In the genomic region with DNA sequence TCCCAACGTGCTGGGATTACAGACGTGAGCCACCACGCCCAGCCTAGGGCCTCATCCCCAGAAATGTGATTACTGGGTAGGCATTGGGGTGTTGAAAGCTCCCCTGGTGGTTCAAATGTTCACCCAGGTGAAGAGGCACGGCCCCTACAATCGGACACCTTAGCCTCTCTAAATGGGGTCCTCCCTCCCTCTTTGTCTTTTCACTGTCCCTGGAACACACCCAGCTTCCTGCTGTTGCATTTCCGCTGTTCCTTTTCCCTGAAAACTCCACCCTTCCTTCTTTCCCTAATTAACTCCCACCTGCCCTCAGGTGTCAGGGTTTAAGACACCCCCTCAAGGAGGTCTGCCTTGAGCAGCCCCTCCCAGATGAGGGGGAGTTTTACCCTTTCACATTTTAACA, we compare ENCODE assay signal across 27 cellular contexts. TPM values are rescaled to one million over a fixed set of nuclear protein-coding genes. Genes with fewer than 3 reads are reported as not detected.
DNase-seq lines count a peak whose midpoint lies in the region; ATAC-seq and TF ChIP-seq lines count a peak whose summit lies in the region.
"Had no signal": no experiment of that assay in that cellular context is flagged by ENCODE, and none has a peak within 500 bp of the region (broad histone marks: within the 10 kb centered on the region; RNA-seq: fewer than 3 reads in every experiment).

No MANE protein-coding gene starts in this region.

- H3K4me1 ChIP-seq in gastroesophageal sphincter: no peaks in the 10 kb centered on the region
- H3K4me1 ChIP-seq: SJSA1 had no signal

- no peak overlapping the region for H3K27ac ChIP-seq in gastroesophageal sphincter
- H3K27ac ChIP-seq: BLaER1, KMS-11, SJSA1 had no signal

- no peak for TF ChIP-seq CTCF in WTC11 (IDR thresholded peaks at IDR 0.05)
- no peak for TF ChIP-seq CTCF in gastroesophageal sphincter (IDR thresholded peaks at IDR 0.05)
- TF ChIP-seq CTCF in type B pancreatic cell (conservative IDR thresholded peaks at IDR 0.05): no peak

- H3K4me1 Mint-ChIP-seq in WTC11: peaks cover 10% of the 10 kb centered on the region
- H3K4me1 Mint-ChIP-seq in type B pancreatic cell (ENCODE audit: unreplicated experiment): no peaks in the 10 kb centered on the region
- H3K4me1 Mint-ChIP-seq: CD4-positive, CD25-positive, alpha-beta regulatory T cell; IgD-negative memory B cell; T-cell had no signal

- TF ChIP-seq EP300 in gastroesophageal sphincter (IDR thresholded peaks at IDR 0.05): no peak

- no peaks in the 10 kb centered on the region; the same call in 1 of the 2 replicates for H3K27me3 ChIP-seq in H7 (ENCODE audit: control insufficient read depth, insufficient read depth, low read length)
- H3K27me3 ChIP-seq in gastroesophageal sphincter: peaks cover 71% of the 10 kb centered on the region
- H3K27me3 ChIP-seq: BLaER1 had no signal

- H3K9me3 Mint-ChIP-seq in WTC11: peaks cover 4% of the 10 kb centered on the region; the same call in 1 of the 2 replicates
- no peaks in the 10 kb centered on the region for H3K9me3 Mint-ChIP-seq in type B pancreatic cell
- H3K9me3 Mint-ChIP-seq: T-cell; T-helper 2 cell treated with Interferon-gamma antibody and Interleukin-4, amounts not matched to agents 5 μg/mL and 100 μg/mL, for 36 hours had no signal

- H3K4me3 Mint-ChIP-seq in WTC11 (peak overlapping the region; percentile 27; the same call in 1 of the 2 replicates), type B pancreatic cell (no peak overlapping the region)
- H3K4me3 Mint-ChIP-seq: CD4-positive, CD25-positive, alpha-beta regulatory T cell; IgD-negative memory B cell; T-cell; T-helper 2 cell treated with Interferon-gamma antibody and Interleukin-4, amounts not matched to agents 5 μg/mL and 100 μg/mL, for 36 hours had no signal

- H3K27me3 Mint-ChIP-seq in WTC11 (ENCODE audit: low read depth) (peaks cover 56% of the 10 kb centered on the region), type B pancreatic cell (peaks cover 12% of the 10 kb centered on the region)

- H3K4me3 ChIP-seq in H7 (ENCODE audit: insufficient read depth, low read depth, low read length): no peak overlapping the region
- H3K4me3 ChIP-seq in gastroesophageal sphincter: no peak overlapping the region
- H3K4me3 ChIP-seq: BLaER1, GM12878, SJSA1 had no signal

- peak; percentile 83 for ATAC-seq in WTC11
- ATAC-seq in GM18517 (IDR thresholded peaks at IDR 0.05; ENCODE audit: unreplicated experiment): no peak
- ATAC-seq in gastroesophageal sphincter: no peak
- ATAC-seq in HG02885 (IDR thresholded peaks at IDR 0.05; ENCODE audit: poor library complexity, unreplicated experiment): no peak
- ATAC-seq: GM12878, T-cell had no signal

- CTCF ChIA-PET in WTC11 (lab: Charles Lee): interaction anchor here (0.6 to 2.0 kb wide), 3 partner anchors 32 to 881 kb away, joined by 3 to 8 read pairs (median 3); partner anchors contain the start of gene LIN37

- H3K36me3 ChIP-seq in H7 (replicated peaks; ENCODE audit: control insufficient read depth, insufficient read depth, low read length) (no peaks in the 10 kb centered on the region), gastroesophageal sphincter (no peaks in the 10 kb centered on the region)
- H3K36me3 ChIP-seq: BLaER1, SJSA1 had no signal

- no peaks in the 10 kb centered on the region for H3K36me3 Mint-ChIP-seq in WTC11
- no peaks in the 10 kb centered on the region for H3K36me3 Mint-ChIP-seq in type B pancreatic cell
- H3K36me3 Mint-ChIP-seq: CD4-positive, CD25-positive, alpha-beta regulatory T cell; IgD-negative memory B cell; T-cell had no signal

- no peaks in the 10 kb centered on the region for H3K9me3 ChIP-seq in gastroesophageal sphincter
- H3K9me3 ChIP-seq: BLaER1, SJSA1 had no signal

- H3K27ac Mint-ChIP-seq in WTC11 (peak overlapping the region; percentile 98), type B pancreatic cell (no peak overlapping the region)
- H3K27ac Mint-ChIP-seq: CD4-positive, CD25-positive, alpha-beta regulatory T cell; T-helper 2 cell treated with Interferon-gamma antibody and Interleukin-4, amounts not matched to agents 5 μg/mL and 100 μg/mL, for 36 hours had no signal

- DNase-seq in COR-L47 (lab: John Stamatoyannopoulos, UW) (peak; percentile 20), H7 (peak; percentile 52), NCI-H345 (lab: John Stamatoyannopoulos, UW) (peak; percentile 60), WTC11 (ENCODE audit: low spot score) (no peak), type B pancreatic cell (ENCODE audit: extremely low spot score, unreplicated experiment) (no peak)
- DNase-seq: CD4-positive, CD25-positive, alpha-beta regulatory T cell; GDM1; NCI-H1092; NCI-H1417 treated with DMSO at 0.1 percent for 48 hours; NCI-H187 treated with DMSO at 0.1 percent for 48 hours; NCI-H510A; NCI-H82; Right ventricle myocardium superior; RPMI8226; T-cell had no signal

- WGBS in gastroesophageal sphincter (ENCODE audit: low coverage in 1 of 2), 2 donors: 19 to 50% methylated on average over 1 to 3 of the region's 6 CpGs

- POLR2A ChIA-PET in WTC11 (lab: Charles Lee): interaction anchor here (0.6 to 0.8 kb wide), 2 partner anchors 12 to 474 kb away, joined by 3 read pairs; no protein-coding TSS in a partner anchor

- TF ChIP-seq POLR2A in gastroesophageal sphincter (IDR thresholded peaks at IDR 0.05): no peak

TF ChIP-seq in WTC11, 78 proteins besides CTCF, POLR2A, EP300 and RAD21:
- TF ChIP-seq, protein P1, sequence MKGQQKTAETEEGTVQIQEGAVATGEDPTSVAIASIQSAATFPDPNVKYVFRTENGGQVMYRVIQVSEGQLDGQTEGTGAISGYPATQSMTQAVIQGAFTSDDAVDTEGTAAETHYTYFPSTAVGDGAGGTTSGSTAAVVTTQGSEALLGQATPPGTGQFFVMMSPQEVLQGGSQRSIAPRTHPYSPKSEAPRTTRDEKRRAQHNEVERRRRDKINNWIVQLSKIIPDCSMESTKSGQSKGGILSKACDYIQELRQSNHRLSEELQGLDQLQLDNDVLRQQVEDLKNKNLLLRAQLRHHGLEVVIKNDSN (CRISPR knock-in tag; IDR thresholded peaks at IDR 0.05): no peak
- TF ChIP-seq ETV6 (CRISPR knock-in tag; IDR thresholded peaks at IDR 0.05): peak; percentile 44; the same call in 1 of the 2 replicates
- TF ChIP-seq SMAD4 (CRISPR knock-in tag; IDR thresholded peaks at IDR 0.05): no peak
- TF ChIP-seq USF2 (CRISPR knock-in tag; IDR thresholded peaks at IDR 0.05): 0 out of 2 replicates have a peak, but pooled peaks have one; percentile 18
- TF ChIP-seq ZNF121 (CRISPR knock-in tag; IDR thresholded peaks at IDR 0.05): peak; percentile 71; the same call in 1 of the 2 replicates
- TF ChIP-seq ZNF219 (CRISPR knock-in tag; IDR thresholded peaks at IDR 0.05; ENCODE audit: borderline replicate concordance): no peak
- TF ChIP-seq TEAD1 (CRISPR knock-in tag; IDR thresholded peaks at IDR 0.05): peak; percentile 41; the same call in 1 of the 2 replicates
- no peak for TF ChIP-seq SP1 (CRISPR knock-in tag; conservative IDR thresholded peaks at IDR 0.05)
- TF ChIP-seq HMGA2 (CRISPR knock-in tag; IDR thresholded peaks at IDR 0.05): no peak
TF ChIP-seq in WTC11: peak in this region for 4.

RNA-seq across cellular contexts. Expression of gene PRODH2, which starts 3.6 kb away (rescaled TPM):
- not detected in 2 replicates for total RNA-seq in H7 (2014; rRNA removed; shearing (Covaris generic))
- 0.14 TPM in 1 of 3 replicates, not detected in the others for total RNA-seq in WTC11 (2021)
- not detected for total RNA-seq in gastroesophageal sphincter
- total RNA-seq in type B pancreatic cell (ENCODE audit: low replicate concordance): 11.5 and 20.6 TPM in 2 replicates
- total RNA-seq: A172; CD4-positive, CD25-positive, alpha-beta regulatory T cell; Daoy; GM12878; H4; Right ventricle myocardium superior; SJSA1; T-cell had no signal

RNA-seq across cellular contexts. Expression of gene NPHS1, which starts 36.0 kb away (rescaled TPM):
- not detected in 2 replicates for total RNA-seq in H7 (2014; rRNA removed; shearing (Covaris generic))
- total RNA-seq in WTC11 (2021) (0.61 to 1.7 TPM (median 1.7 TPM) in 3 replicates), gastroesophageal sphincter (not detected), type B pancreatic cell (ENCODE audit: low replicate concordance) (1.9 TPM in 2 replicates)
- total RNA-seq: A172; CD4-positive, CD25-positive, alpha-beta regulatory T cell; Daoy; GM12878; H4; Right ventricle myocardium superior; SJSA1 had no signal

RNA-seq across cellular contexts. Expression of gene KIRREL2, which starts 40.4 kb away (rescaled TPM):
- 0.55 and 0.92 TPM in 2 replicates for total RNA-seq in H7 (2014; rRNA removed; shearing (Covaris generic))
- 4.7 to 5.3 TPM (median 4.9 TPM) in 3 replicates for total RNA-seq in WTC11 (2021)
- not detected for total RNA-seq in gastroesophageal sphincter
- total RNA-seq in type B pancreatic cell (ENCODE audit: low replicate concordance): 3.3 and 3.5 TPM in 2 replicates
- total RNA-seq: CD4-positive, CD25-positive, alpha-beta regulatory T cell; GM12878; Right ventricle myocardium superior; SJSA1 had no signal

RNA-seq across cellular contexts. Expression of gene ARHGAP33, which starts 40.9 kb away (rescaled TPM):
- total RNA-seq in H7 (2014; rRNA removed; shearing (Covaris generic)): 3.7 and 6.4 TPM in 2 replicates
- 36.8 to 43.9 TPM (median 39.8 TPM) in 3 replicates for total RNA-seq in WTC11 (2021)
- 10 to 100 TPM in 1 of 4 donors, 1 to 10 TPM in 3; 3.1 to 22.6 (median 5.5) TPM for total RNA-seq in gastroesophageal sphincter
- total RNA-seq in type B pancreatic cell (ENCODE audit: low replicate concordance): 16.3 and 71.8 TPM in 2 replicates

RNA-seq across cellular contexts. Expression of gene APLP1, which starts 52.1 kb away (rescaled TPM):
- 18.3 and 19.3 TPM in 2 replicates for total RNA-seq in H7 (2014; rRNA removed; shearing (Covaris generic))
- total RNA-seq in WTC11 (2021): 15.5 to 24.0 TPM (median 20.2 TPM) in 3 replicates
- 10 to 100 TPM in 1 of 4 donors, 1 to 10 TPM in 3; 4.7 to 10.0 (median 8.8) TPM for total RNA-seq in gastroesophageal sphincter
- 43.3 and 120 TPM in 2 replicates for total RNA-seq in type B pancreatic cell (ENCODE audit: low replicate concordance)
- total RNA-seq: CD4-positive, CD25-positive, alpha-beta regulatory T cell had no signal

Comparison
In these comparisons a context has a peak if more than half of its experiments do, and no peak if none do; other contexts are left out.
1. DNase-seq: peak in COR-L47 (single experiment), H7 (single experiment) and NCI-H345 (single experiment); none in WTC11 (single experiment) and type B pancreatic cell (single experiment).